Comparison of ENCODE assay signal across 10 cellular contexts in genomic region chr14:58572092-58572853, GRCh38.
A peak's percentile ranks its signal among the peaks of the same experiment; 100 is the strongest.
DNase-seq lines count a peak whose midpoint lies in the region; ATAC-seq and TF ChIP-seq lines count a peak whose summit lies in the region.
"Had no signal": no experiment of that assay in that cellular context is flagged by ENCODE, and none has a peak within 500 bp of the region (broad histone marks: within the 10 kb centered on the region; RNA-seq: fewer than 3 reads in every experiment).

No MANE protein-coding gene starts in this region.

- H3K27me3 ChIP-seq in endodermal cell (ENCODE audit: control insufficient read depth, insufficient read depth, low read length, poor library complexity, severe bottlenecking): no peaks in the 10 kb centered on the region
- no peaks in the 10 kb centered on the region for H3K27me3 ChIP-seq in thyroid gland
- no peaks in the 10 kb centered on the region for H3K27me3 ChIP-seq in heart right ventricle
- H3K27me3 ChIP-seq: esophagus muscularis mucosa had no signal

- H3K27ac ChIP-seq in endodermal cell (ENCODE audit: low read depth, low read length) (no peak overlapping the region), thyroid gland (no peak overlapping the region), heart right ventricle (no peak overlapping the region)
- H3K27ac ChIP-seq: esophagus muscularis mucosa, SK-N-MC had no signal

- H3K27me3 Mint-ChIP-seq in activated CD4-positive, alpha-beta T cell treated with anti-CD3 and anti-CD28 coated beads, Interleukin-2, amount 10 ng/mL, durations not matched to agents 24 days and 14 days: no peaks in the 10 kb centered on the region
- no peaks in the 10 kb centered on the region for H3K27me3 Mint-ChIP-seq in endodermal cell (ENCODE audit: insufficient read depth)

- no peaks in the 10 kb centered on the region for H3K36me3 Mint-ChIP-seq in activated CD4-positive, alpha-beta T cell treated with anti-CD3 and anti-CD28 coated beads, Interleukin-2, amount 10 ng/mL, durations not matched to agents 24 days and 14 days (ENCODE audit: low read depth)
- no peaks in the 10 kb centered on the region for H3K36me3 Mint-ChIP-seq in endodermal cell (ENCODE audit: low read depth)

- H3K4me1 ChIP-seq in endodermal cell (ENCODE audit: control insufficient read depth, insufficient read depth, low read length) (no peaks in the 10 kb centered on the region), thyroid gland (no peaks in the 10 kb centered on the region), heart right ventricle (no peaks in the 10 kb centered on the region)

- 59 to 66% methylated on average over 6 of the region's 7 CpGs for whole genome bisulfite sequencing in endodermal cell (ENCODE audit: insufficient coverage in 1 of 2, insufficient read length in 1 of 2), 2 experiments
- 58 to 62% methylated on average over 7 of the region's 7 CpGs for WGBS in thyroid gland, 2 donors
- 59 to 65% methylated on average over 7 of the region's 7 CpGs for WGBS in heart right ventricle, 2 donors

- DNase-seq in EH (ENCODE audit: low read depth) (peak; percentile 58), endodermal cell (no peak), HuH-7 (ENCODE audit: low spot score) (no peak), GOT3 (lab: John Stamatoyannopoulos, UW) (no peak), thyroid gland (no peak), heart right ventricle (no peak)
- peak; percentile 78 for DNase-seq in activated CD4-positive, alpha-beta T cell treated with anti-CD3 and anti-CD28 coated beads, Interleukin-2, amount 10 ng/mL, durations not matched to agents 24 days and 14 days
- peak; percentile 73 for DNase-seq in stimulated activated CD4-positive, alpha-beta T cell treated with anti-CD3 and anti-CD28 coated beads, Interleukin-15, amount 100 ng/mL, for 24 hours

- peaks cover 28% of the 10 kb centered on the region for H3K4me1 Mint-ChIP-seq in activated CD4-positive, alpha-beta T cell treated with anti-CD3 and anti-CD28 coated beads, Interleukin-2, amount 10 ng/mL, durations not matched to agents 24 days and 14 days
- H3K4me1 Mint-ChIP-seq in endodermal cell: peaks cover 12% of the 10 kb centered on the region

- H3K4me3 ChIP-seq in endodermal cell (ENCODE audit: low read length) (no peak overlapping the region), thyroid gland (replicated peaks in 1 of 3) (no peak overlapping the region), heart right ventricle (no peak overlapping the region)
- H3K4me3 ChIP-seq: esophagus muscularis mucosa, SK-N-MC had no signal

- no peak overlapping the region for H3K9ac ChIP-seq in endodermal cell (ENCODE audit: extremely low read depth, low read length, poor library complexity, severe bottlenecking)

- ATAC-seq in heart right ventricle: no peak

- no peaks in the 10 kb centered on the region for H3K9me3 ChIP-seq in endodermal cell (ENCODE audit: control insufficient read depth, low read length)
- H3K9me3 ChIP-seq in thyroid gland: no peaks in the 10 kb centered on the region
- H3K9me3 ChIP-seq in heart right ventricle: no peaks in the 10 kb centered on the region
- H3K9me3 ChIP-seq: esophagus muscularis mucosa had no signal

- peak overlapping the region; percentile 68 for H3K4me3 Mint-ChIP-seq in activated CD4-positive, alpha-beta T cell treated with anti-CD3 and anti-CD28 coated beads, Interleukin-2, amount 10 ng/mL, durations not matched to agents 24 days and 14 days
- H3K4me3 Mint-ChIP-seq in endodermal cell: no peak overlapping the region

- H3K36me3 ChIP-seq in endodermal cell (ENCODE audit: control insufficient read depth, insufficient read depth, low read length) (no peaks in the 10 kb centered on the region), thyroid gland (no peaks in the 10 kb centered on the region), heart right ventricle (no peaks in the 10 kb centered on the region)
- H3K36me3 ChIP-seq: esophagus muscularis mucosa had no signal

- no peak for TF ChIP-seq POLR2A in thyroid gland (IDR thresholded peaks at IDR 0.05)

- H3K9me3 Mint-ChIP-seq in activated CD4-positive, alpha-beta T cell treated with anti-CD3 and anti-CD28 coated beads, Interleukin-2, amount 10 ng/mL, durations not matched to agents 24 days and 14 days: peaks cover 5% of the 10 kb centered on the region
- H3K9me3 Mint-ChIP-seq in endodermal cell: no peaks in the 10 kb centered on the region

- TF ChIP-seq CTCF in endodermal cell (conservative IDR thresholded peaks at IDR 0.05): no peak
- TF ChIP-seq CTCF in thyroid gland (IDR thresholded peaks at IDR 0.05): no peak
- no peak for TF ChIP-seq CTCF in heart right ventricle (IDR thresholded peaks at IDR 0.05)

- peak overlapping the region; percentile 84 for H3K27ac Mint-ChIP-seq in activated CD4-positive, alpha-beta T cell treated with anti-CD3 and anti-CD28 coated beads, Interleukin-2, amount 10 ng/mL, durations not matched to agents 24 days and 14 days
- peak overlapping the region; percentile 29 for H3K27ac Mint-ChIP-seq in endodermal cell

- intact Hi-C loops in activated CD4-positive, alpha-beta T cell treated with anti-CD3 and anti-CD28 coated beads, Interleukin-2, amount 10 ng/mL, durations not matched to agents 24 days and 14 days (cut with micrococcal nuclease): loop anchor here (1.0 to 10.0 kb wide), 3 partner anchors 26 to 67 kb away; partner anchors contain the start of gene DACT1
- intact Hi-C loops in thyroid gland (cut with DNase I) (no loop called here), heart right ventricle (cut with DNase I) (no loop called here)

Comparison
In these comparisons a context has a peak if more than half of its experiments do, and no peak if none do; other contexts are left out.
1. DNase-seq: peak in EH (single experiment), activated CD4-positive, alpha-beta T cell treated with anti-CD3 and anti-CD28 coated beads, Interleukin-2, amount 10 ng/mL, durations not matched to agents 24 days and 14 days (single experiment) and stimulated activated CD4-positive, alpha-beta T cell treated with anti-CD3 and anti-CD28 coated beads, Interleukin-15, amount 100 ng/mL, for 24 hours (single experiment); none in endodermal cell (single experiment), HuH-7 (single experiment), GOT3 (single experiment), thyroid gland (0 of 2) and heart right ventricle (0 of 2).